In the genomic region with DNA sequence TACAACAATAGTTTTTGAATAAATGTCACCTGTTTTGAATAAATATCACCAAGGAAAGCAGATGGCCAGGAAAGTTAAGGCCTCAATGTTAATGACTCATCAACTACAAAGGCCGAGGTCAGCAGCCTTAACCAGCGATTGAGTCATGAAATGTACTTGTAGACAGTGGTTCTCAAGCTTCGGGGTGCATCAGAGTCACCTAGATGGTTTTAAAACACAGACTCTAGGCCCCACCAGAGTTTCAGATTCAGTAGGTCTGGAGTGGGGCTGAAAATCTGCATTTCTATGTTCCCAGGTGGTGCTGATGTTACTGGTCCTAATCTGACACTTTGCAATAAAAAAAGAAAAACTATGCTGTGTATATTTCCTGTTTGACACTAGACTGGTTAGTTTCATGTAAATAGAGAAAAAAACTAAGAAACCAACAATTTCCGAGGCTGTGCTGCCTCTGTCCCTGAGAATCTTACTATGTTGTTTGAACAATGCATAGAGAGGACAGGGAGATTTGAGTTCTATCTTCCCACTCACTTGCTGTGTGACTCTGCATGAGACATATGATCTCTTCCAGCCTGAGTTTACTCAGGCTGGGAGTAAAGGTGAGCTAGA, we compare ENCODE assay signal across 1 cellular context.
TF ChIP-seq lines count a peak whose summit lies in the region.

No MANE protein-coding gene starts in this region.

TF ChIP-seq in K562, 482 proteins besides CTCF, POLR2A, EP300 and RAD21 (continued from another document and continues in another):
- TF ChIP-seq, protein P1, sequence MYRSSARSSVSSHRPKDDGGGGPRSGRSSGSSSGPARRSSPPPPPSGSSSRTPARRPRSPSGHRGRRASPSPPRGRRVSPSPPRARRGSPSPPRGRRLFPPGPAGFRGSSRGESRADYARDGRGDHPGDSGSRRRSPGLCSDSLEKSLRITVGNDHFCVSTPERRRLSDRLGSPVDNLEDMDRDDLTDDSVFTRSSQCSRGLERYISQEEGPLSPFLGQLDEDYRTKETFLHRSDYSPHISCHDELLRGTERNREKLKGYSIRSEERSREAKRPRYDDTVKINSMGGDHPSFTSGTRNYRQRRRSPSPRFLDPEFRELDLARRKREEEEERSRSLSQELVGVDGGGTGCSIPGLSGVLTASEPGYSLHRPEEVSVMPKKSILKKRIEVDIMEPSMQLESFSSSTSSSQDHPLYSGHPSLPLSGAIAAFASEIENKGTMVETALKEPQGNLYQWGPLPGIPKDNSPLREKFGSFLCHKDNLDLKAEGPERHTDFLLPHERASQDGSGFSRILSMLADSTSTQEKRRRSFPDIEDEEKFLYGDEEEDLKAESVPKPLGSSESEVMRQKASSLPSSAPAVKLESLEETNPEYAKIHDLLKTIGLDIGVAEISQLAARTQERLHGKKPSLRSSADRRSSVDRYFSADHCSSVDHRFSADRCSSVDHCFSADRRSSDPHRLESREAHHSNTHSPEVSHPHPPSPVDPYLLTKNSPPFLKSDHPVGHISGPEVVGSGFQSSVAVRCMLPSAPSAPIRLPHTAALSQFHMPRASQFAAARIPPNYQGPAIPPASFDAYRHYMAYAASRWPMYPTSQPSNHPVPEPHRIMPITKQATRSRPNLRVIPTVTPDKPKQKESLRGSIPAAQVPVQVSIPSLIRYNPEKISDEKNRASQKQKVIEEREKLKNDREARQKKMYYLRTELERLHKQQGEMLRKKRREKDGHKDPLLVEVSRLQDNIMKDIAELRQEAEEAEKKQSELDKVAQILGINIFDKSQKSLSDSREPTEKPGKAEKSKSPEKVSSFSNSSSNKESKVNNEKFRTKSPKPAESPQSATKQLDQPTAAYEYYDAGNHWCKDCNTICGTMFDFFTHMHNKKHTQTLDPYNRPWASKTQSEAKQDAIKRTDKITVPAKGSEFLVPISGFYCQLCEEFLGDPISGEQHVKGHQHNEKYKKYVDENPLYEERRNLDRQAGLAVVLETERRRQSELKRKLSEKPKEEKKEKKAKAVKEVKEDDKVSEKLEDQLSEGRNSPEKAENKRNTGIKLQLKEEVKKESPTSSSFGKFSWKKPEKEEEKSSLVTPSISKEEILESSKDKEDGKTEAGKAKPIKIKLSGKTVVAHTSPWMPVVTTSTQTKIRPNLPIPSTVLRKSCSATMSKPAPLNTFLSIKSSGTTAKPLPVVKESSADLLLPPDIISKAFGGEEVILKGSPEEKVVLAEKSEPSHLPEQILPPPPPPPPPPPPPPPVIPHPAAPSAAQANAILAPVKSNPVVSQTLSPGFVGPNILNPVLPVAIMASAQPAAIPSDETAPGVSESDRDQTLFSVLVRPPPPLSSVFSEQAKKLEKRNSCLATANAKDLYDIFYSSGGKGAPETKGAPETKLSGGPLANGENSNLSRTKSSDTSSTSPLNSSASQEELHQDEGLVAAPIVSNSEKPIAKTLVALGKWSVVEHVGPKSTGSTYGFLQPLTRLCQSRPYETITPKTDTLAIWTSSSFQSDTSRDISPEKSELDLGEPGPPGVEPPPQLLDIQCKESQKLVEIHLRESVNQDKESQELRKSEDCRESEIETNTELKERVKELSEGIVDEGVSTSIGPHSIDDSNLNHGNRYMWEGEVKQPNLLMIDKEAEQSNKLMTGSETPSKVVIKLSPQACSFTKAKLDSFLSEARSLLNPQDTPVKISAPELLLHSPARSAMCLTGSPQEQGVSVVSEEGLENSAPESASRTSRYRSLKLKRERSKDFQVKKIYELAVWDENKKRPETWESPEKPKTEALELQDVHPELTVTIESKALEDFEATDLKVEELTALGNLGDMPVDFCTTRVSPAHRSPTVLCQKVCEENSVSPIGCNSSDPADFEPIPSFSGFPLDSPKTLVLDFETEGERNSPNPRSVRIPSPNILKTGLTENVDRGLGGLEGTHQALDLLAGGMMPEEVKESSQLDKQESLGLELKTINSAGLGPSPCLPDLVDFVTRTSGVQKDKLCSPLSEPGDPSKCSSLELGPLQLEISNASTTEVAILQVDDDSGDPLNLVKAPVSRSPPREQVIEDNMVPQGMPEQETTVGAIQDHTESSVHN (IDR thresholded peaks at IDR 0.05; ENCODE audit: borderline replicate concordance in 1 of 2, low read depth in 1 of 2): peak in 1 of 2 experiments; percentile 67; a peak in 2 of 4 replicates
- TF ChIP-seq LEF1 (IDR thresholded peaks at IDR 0.05) (peak; percentile 96), E2F4 (CRISPR knock-in tag; IDR thresholded peaks at IDR 0.05; ENCODE audit: low read depth) (no peak), PYGO2 (tag; IDR thresholded peaks at IDR 0.05) (no peak), GATA2 (CRISPR knock-in tag; IDR thresholded peaks at IDR 0.05) (peak; percentile 60), ZFP1 (CRISPR knock-in tag; IDR thresholded peaks at IDR 0.05) (no peak), ZFX (CRISPR knock-in tag; IDR thresholded peaks at IDR 0.05) (peak; percentile 61; the same call in 1 of the 2 replicates), ZNF717 (CRISPR knock-in tag; IDR thresholded peaks at IDR 0.05) (no peak), ZNF589 (CRISPR knock-in tag; IDR thresholded peaks at IDR 0.05; ENCODE audit: low read depth) (no peak), NEUROD1 (IDR thresholded peaks at IDR 0.05; ENCODE audit: borderline replicate concordance, low read depth, low read length, partially characterized antibody) (peak; percentile 58), ZEB2 (IDR thresholded peaks at IDR 0.05) (peak; percentile 87), CEBPG (CRISPR knock-in tag; IDR thresholded peaks at IDR 0.05) (peak; percentile 68; the same call in 1 of the 2 replicates), CEBPG (tag; conservative IDR thresholded peaks at IDR 0.05 in 1 of 2, IDR thresholded peaks at IDR 0.05 in 1 of 2) (peak in 1 of 2 experiments; percentile 57; a peak in 1 of 4 replicates), ADNP (tag; IDR thresholded peaks at IDR 0.05) (peak; percentile 42), ATF1 (CRISPR knock-in tag; IDR thresholded peaks at IDR 0.05) (no peak), ATF1 (tag; IDR thresholded peaks at IDR 0.05) (peak; percentile 37; the same call in 1 of the 2 replicates), ARNT (IDR thresholded peaks at IDR 0.05) (peak in 1 of 2 experiments; percentile 77; a peak in 1 of 4 replicates), JUN (IDR thresholded peaks at IDR 0.05; ENCODE audit: borderline replicate concordance, low read depth, low read length) (peak; percentile 97), JUN (CRISPR knock-in tag; IDR thresholded peaks at IDR 0.05; ENCODE audit: borderline replicate concordance) (peak; percentile 86; the same call in 1 of the 2 replicates), ZNF133 (CRISPR knock-in tag; IDR thresholded peaks at IDR 0.05) (no peak), ZBTB26 (CRISPR knock-in tag; IDR thresholded peaks at IDR 0.05) (no peak), SRSF3 (IDR thresholded peaks at IDR 0.05; ENCODE audit: insufficient read depth, low read length) (no peak), CBX3 (IDR thresholded peaks at IDR 0.05; ENCODE audit: borderline replicate concordance in 1 of 2, low read length in 2 of 2) (peak in 1 of 2 experiments; percentile 74; a peak in 2 of 3 replicates), ZNF316 (IDR thresholded peaks at IDR 0.05) (peak; percentile 91), EZH2 (IDR thresholded peaks at IDR 0.05; ENCODE audit: borderline replicate concordance, low read depth, low read length) (no peak), ARID3A (IDR thresholded peaks at IDR 0.05; ENCODE audit: borderline replicate concordance, low read depth, low read length) (peak; percentile 93; the same call in 1 of the 2 replicates), PHB (CRISPR knock-in tag; IDR thresholded peaks at IDR 0.05) (no peak), ZNF561 (CRISPR knock-in tag; conservative IDR thresholded peaks at IDR 0.05) (no peak), NFATC3 (IDR thresholded peaks at IDR 0.05) (no peak), NONO (IDR thresholded peaks at IDR 0.05; ENCODE audit: low read depth in 2 of 2, low read length in 1 of 2) (peak in 1 of 2 experiments; percentile 7; a peak in 1 of 4 replicates), HNRNPK (IDR thresholded peaks at IDR 0.05; ENCODE audit: low read depth, low read length, poor library complexity, severe bottlenecking) (no peak), CREB1 (IDR thresholded peaks at IDR 0.05) (no peak), CREB1 (CRISPR knock-in tag; IDR thresholded peaks at IDR 0.05) (no peak), RBM34 (IDR thresholded peaks at IDR 0.05; ENCODE audit: borderline replicate concordance, insufficient read depth, low read length) (no peak), KDM1A (IDR thresholded peaks at IDR 0.05) (peak; percentile 79 to 82; a peak in 3 of 4 replicates), ZNF584 (CRISPR knock-in tag; IDR thresholded peaks at IDR 0.05; ENCODE audit: low read depth) (no peak; the same call in 1 of the 2 replicates), ZNF175 (CRISPR knock-in tag; IDR thresholded peaks at IDR 0.05; ENCODE audit: low read depth) (peak; percentile 86; the same call in 1 of the 2 replicates), SMAD4 (CRISPR knock-in tag; conservative IDR thresholded peaks at IDR 0.05) (peak; percentile 61), SOX6 (IDR thresholded peaks at IDR 0.05) (peak; percentile 99), RBFOX2 (IDR thresholded peaks at IDR 0.05; ENCODE audit: low read depth, low read length) (peak; percentile 51), HDAC2 (IDR thresholded peaks at IDR 0.05) (no peak; the same call in 1 of the 2 replicates)
- TF ChIP-seq, protein P2, sequence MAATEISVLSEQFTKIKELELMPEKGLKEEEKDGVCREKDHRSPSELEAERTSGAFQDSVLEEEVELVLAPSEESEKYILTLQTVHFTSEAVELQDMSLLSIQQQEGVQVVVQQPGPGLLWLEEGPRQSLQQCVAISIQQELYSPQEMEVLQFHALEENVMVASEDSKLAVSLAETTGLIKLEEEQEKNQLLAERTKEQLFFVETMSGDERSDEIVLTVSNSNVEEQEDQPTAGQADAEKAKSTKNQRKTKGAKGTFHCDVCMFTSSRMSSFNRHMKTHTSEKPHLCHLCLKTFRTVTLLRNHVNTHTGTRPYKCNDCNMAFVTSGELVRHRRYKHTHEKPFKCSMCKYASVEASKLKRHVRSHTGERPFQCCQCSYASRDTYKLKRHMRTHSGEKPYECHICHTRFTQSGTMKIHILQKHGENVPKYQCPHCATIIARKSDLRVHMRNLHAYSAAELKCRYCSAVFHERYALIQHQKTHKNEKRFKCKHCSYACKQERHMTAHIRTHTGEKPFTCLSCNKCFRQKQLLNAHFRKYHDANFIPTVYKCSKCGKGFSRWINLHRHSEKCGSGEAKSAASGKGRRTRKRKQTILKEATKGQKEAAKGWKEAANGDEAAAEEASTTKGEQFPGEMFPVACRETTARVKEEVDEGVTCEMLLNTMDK (IDR thresholded peaks at IDR 0.05; ENCODE audit: borderline replicate concordance, insufficient read depth, low read depth, low read length, poor library complexity, severe bottlenecking): no peak
- TF ChIP-seq, protein P3, sequence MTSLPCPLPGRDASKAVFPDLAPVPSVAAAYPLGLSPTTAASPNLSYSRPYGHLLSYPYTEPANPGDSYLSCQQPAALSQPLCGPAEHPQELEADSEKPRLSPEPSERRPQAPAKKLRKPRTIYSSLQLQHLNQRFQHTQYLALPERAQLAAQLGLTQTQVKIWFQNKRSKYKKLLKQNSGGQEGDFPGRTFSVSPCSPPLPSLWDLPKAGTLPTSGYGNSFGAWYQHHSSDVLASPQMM (CRISPR knock-in tag; IDR thresholded peaks at IDR 0.05): no peak
- TF ChIP-seq, protein P4, sequence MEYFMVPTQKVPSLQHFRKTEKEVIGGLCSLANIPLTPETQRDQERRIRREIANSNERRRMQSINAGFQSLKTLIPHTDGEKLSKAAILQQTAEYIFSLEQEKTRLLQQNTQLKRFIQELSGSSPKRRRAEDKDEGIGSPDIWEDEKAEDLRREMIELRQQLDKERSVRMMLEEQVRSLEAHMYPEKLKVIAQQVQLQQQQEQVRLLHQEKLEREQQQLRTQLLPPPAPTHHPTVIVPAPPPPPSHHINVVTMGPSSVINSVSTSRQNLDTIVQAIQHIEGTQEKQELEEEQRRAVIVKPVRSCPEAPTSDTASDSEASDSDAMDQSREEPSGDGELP (CRISPR knock-in tag; IDR thresholded peaks at IDR 0.05; ENCODE audit: borderline replicate concordance): peak; percentile 23; the same call in 1 of the 2 replicates
- TF ChIP-seq, protein P5, sequence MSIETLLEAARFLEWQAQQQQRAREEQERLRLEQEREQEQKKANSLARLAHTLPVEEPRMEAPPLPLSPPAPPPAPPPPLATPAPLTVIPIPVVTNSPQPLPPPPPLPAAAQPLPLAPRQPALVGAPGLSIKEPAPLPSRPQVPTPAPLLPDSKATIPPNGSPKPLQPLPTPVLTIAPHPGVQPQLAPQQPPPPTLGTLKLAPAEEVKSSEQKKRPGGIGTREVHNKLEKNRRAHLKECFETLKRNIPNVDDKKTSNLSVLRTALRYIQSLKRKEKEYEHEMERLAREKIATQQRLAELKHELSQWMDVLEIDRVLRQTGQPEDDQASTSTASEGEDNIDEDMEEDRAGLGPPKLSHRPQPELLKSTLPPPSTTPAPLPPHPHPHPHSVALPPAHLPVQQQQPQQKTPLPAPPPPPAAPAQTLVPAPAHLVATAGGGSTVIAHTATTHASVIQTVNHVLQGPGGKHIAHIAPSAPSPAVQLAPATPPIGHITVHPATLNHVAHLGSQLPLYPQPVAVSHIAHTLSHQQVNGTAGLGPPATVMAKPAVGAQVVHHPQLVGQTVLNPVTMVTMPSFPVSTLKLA (conservative IDR thresholded peaks at IDR 0.05): peak in 1 of 2 experiments; percentile 41; a peak in 1 of 4 replicates
